Comparison of ENCODE assay signal across 1 cellular context in the genomic region with DNA sequence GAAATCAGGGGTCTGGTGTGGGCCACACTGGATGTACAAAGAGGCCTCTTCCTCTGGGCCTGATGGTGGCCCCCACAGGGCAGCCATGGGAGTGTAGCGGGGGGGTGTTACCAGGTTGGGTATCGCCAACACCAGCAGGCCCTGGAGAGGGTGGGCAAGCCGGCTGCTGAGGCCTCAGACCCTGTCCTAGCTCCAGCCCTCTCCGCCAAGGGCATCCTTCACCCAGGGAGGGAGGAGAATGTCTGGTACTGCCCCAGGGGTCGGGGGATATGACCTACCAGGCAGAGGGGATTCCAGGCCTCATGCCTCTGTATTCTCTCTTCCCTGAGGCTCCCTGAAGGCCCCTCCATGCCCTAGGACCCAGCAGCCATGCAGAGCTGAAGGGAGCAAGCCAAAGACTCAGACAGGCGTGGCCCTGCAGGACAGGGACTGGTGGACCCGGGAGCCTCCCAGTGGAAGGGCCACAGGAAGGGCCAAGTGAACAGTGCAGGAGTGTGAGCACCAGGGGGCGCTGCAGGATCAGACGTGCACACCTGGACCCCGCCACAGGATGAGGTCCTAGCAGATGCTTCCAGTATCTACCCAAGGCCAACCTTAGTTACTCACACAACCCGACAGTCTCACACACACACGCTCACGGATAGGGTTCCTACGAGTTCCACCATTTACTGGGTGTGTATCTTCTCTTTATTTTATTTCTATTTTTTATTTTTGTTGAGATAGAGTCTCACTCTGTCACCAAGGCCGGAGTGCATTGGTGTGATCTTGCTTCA.
TF ChIP-seq lines count a peak whose summit lies in the region.

No MANE protein-coding gene starts in this region.

TF ChIP-seq in GM23338, 12 proteins besides CTCF, POLR2A, EP300 and RAD21 (continued from another document):
- TF ChIP-seq, protein P1, sequence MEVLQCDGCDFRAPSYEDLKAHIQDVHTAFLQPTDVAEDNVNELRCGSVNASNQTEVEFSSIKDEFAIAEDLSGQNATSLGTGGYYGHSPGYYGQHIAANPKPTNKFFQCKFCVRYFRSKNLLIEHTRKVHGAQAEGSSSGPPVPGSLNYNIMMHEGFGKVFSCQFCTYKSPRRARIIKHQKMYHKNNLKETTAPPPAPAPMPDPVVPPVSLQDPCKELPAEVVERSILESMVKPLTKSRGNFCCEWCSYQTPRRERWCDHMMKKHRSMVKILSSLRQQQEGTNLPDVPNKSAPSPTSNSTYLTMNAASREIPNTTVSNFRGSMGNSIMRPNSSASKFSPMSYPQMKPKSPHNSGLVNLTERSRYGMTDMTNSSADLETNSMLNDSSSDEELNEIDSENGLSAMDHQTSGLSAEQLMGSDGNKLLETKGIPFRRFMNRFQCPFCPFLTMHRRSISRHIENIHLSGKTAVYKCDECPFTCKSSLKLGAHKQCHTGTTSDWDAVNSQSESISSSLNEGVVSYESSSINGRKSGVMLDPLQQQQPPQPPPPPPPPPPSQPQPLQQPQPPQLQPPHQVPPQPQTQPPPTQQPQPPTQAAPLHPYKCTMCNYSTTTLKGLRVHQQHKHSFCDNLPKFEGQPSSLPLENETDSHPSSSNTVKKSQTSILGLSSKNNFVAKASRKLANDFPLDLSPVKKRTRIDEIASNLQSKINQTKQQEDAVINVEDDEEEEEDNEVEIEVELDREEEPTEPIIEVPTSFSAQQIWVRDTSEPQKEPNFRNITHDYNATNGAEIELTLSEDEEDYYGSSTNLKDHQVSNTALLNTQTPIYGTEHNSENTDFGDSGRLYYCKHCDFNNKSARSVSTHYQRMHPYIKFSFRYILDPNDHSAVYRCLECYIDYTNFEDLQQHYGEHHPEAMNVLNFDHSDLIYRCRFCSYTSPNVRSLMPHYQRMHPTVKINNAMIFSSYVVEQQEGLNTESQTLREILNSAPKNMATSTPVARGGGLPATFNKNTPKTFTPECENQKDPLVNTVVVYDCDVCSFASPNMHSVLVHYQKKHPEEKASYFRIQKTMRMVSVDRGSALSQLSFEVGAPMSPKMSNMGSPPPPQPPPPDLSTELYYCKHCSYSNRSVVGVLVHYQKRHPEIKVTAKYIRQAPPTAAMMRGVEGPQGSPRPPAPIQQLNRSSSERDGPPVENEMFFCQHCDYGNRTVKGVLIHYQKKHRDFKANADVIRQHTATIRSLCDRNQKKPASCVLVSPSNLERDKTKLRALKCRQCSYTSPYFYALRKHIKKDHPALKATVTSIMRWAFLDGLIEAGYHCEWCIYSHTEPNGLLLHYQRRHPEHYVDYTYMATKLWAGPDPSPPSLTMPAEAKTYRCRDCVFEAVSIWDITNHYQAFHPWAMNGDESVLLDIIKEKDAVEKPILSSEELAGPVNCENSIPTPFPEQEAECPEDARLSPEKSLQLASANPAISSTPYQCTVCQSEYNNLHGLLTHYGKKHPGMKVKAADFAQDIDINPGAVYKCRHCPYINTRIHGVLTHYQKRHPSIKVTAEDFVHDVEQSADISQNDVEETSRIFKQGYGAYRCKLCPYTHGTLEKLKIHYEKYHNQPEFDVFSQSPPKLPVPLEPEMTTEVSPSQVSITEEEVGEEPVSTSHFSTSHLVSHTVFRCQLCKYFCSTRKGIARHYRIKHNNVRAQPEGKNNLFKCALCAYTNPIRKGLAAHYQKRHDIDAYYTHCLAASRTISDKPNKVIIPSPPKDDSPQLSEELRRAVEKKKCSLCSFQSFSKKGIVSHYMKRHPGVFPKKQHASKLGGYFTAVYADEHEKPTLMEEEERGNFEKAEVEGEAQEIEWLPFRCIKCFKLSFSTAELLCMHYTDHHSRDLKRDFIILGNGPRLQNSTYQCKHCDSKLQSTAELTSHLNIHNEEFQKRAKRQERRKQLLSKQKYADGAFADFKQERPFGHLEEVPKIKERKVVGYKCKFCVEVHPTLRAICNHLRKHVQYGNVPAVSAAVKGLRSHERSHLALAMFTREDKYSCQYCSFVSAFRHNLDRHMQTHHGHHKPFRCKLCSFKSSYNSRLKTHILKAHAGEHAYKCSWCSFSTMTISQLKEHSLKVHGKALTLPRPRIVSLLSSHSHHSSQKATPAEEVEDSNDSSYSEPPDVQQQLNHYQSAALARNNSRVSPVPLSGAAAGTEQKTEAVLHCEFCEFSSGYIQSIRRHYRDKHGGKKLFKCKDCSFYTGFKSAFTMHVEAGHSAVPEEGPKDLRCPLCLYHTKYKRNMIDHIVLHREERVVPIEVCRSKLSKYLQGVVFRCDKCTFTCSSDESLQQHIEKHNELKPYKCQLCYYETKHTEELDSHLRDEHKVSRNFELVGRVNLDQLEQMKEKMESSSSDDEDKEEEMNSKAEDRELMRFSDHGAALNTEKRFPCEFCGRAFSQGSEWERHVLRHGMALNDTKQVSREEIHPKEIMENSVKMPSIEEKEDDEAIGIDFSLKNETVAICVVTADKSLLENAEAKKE (CRISPR knock-in tag; IDR thresholded peaks at IDR 0.05) = no peak
- TF ChIP-seq STAT1 (IDR thresholded peaks at IDR 0.05; ENCODE audit: unreplicated experiment) (no peak), JUNB (IDR thresholded peaks at IDR 0.05; ENCODE audit: unreplicated experiment) (no peak), NANOG (IDR thresholded peaks at IDR 0.05; ENCODE audit: borderline replicate concordance) (no peak), ZNF114 (CRISPR knock-in tag; IDR thresholded peaks at IDR 0.05) (no peak), EZH2 (IDR thresholded peaks at IDR 0.05; ENCODE audit: low read depth, unreplicated experiment) (no peak), POLR2AphosphoS5 (IDR thresholded peaks at IDR 0.05; ENCODE audit: low read depth) (no peak), CREB1 (CRISPR knock-in tag; IDR thresholded peaks at IDR 0.05; ENCODE audit: low read depth) (no peak)
- TF ChIP-seq, protein P2, sequence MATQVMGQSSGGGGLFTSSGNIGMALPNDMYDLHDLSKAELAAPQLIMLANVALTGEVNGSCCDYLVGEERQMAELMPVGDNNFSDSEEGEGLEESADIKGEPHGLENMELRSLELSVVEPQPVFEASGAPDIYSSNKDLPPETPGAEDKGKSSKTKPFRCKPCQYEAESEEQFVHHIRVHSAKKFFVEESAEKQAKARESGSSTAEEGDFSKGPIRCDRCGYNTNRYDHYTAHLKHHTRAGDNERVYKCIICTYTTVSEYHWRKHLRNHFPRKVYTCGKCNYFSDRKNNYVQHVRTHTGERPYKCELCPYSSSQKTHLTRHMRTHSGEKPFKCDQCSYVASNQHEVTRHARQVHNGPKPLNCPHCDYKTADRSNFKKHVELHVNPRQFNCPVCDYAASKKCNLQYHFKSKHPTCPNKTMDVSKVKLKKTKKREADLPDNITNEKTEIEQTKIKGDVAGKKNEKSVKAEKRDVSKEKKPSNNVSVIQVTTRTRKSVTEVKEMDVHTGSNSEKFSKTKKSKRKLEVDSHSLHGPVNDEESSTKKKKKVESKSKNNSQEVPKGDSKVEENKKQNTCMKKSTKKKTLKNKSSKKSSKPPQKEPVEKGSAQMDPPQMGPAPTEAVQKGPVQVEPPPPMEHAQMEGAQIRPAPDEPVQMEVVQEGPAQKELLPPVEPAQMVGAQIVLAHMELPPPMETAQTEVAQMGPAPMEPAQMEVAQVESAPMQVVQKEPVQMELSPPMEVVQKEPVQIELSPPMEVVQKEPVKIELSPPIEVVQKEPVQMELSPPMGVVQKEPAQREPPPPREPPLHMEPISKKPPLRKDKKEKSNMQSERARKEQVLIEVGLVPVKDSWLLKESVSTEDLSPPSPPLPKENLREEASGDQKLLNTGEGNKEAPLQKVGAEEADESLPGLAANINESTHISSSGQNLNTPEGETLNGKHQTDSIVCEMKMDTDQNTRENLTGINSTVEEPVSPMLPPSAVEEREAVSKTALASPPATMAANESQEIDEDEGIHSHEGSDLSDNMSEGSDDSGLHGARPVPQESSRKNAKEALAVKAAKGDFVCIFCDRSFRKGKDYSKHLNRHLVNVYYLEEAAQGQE (IDR thresholded peaks at IDR 0.05; ENCODE audit: unreplicated experiment) = no peak
- TF ChIP-seq, protein P3, sequence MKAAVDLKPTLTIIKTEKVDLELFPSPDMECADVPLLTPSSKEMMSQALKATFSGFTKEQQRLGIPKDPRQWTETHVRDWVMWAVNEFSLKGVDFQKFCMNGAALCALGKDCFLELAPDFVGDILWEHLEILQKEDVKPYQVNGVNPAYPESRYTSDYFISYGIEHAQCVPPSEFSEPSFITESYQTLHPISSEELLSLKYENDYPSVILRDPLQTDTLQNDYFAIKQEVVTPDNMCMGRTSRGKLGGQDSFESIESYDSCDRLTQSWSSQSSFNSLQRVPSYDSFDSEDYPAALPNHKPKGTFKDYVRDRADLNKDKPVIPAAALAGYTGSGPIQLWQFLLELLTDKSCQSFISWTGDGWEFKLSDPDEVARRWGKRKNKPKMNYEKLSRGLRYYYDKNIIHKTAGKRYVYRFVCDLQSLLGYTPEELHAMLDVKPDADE (IDR thresholded peaks at IDR 0.05) = no peak
